In the genomic region with DNA sequence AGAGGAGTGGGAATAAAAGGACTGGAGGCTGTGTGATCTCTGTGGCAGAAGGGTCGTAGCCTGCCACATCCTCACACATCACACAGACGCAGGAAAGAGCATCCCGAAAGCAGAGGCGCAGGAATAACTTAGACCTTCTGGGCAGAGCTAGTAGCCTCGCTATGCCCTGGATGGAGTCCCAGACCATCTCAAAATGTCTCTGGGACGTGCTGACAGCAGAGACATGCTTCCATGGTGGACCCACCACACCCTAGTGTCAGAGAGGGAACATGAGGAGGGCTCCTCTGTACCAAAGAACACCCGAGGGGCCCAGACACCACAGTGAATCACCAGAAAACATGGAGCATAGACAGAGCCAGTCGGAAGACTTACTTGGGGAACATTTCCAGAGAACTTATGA, we compare ENCODE assay signal across 24 cellular contexts. TPM values are rescaled to one million over a fixed set of nuclear protein-coding genes. Genes with fewer than 3 reads are reported as not detected.
"Had no signal": no experiment of that assay in that cellular context is flagged by ENCODE, and none has a peak within 500 bp of the region (broad histone marks: within the 10 kb centered on the region; RNA-seq: fewer than 3 reads in every experiment).

No MANE protein-coding gene starts in this region.

- H3K9me3 ChIP-seq: colonic mucosa, esophagus muscularis mucosa, stomach, suprapubic skin, tibial nerve had no signal

- ATAC-seq: left lobe of liver; sciatic nerve; stimulated activated memory B cell treated with anti-CD40 and anti-IgM and Interleukin-4, amounts not matched to agents 10 μg/mL and 1 μg/mL and 100 μg/mL, for 72 hours; T-cell had no signal

- H3K9me3 Mint-ChIP-seq: activated naive CD4-positive, alpha-beta T cell treated with anti-CD3 and anti-CD28 coated beads, Interleukin-2, amount 50 U/mL, for 72 hours; central memory CD8-positive, alpha-beta T cell; nephron; stimulated activated memory B cell treated with anti-CD40 and anti-IgM and Interleukin-4, amounts not matched to agents 10 μg/mL and 1 μg/mL and 100 μg/mL, for 72 hours; T-cell had no signal

- DNase-seq: activated CD4-positive, alpha-beta T cell treated with anti-CD3 and anti-CD28 coated beads for 1 hour; activated CD4-positive, alpha-beta T cell treated with anti-CD3 and anti-CD28 coated beads, Interleukin-2, amount 50 U/mL, for 1 hour; activated T-cell treated with anti-CD3 and anti-CD28 coated beads, Interleukin-2, amount 50 U/mL, for 1 hour; aorta; colonic mucosa; dorsolateral prefrontal cortex; midbrain; small intestine; stimulated activated CD4-positive, alpha-beta T cell treated with anti-CD3 and anti-CD28 coated beads, Interleukin-15, amount 100 ng/mL, for 24 hours; stomach; T-cell; WERI-Rb-1 had no signal

- H3K27ac Mint-ChIP-seq: nephron; stimulated activated memory B cell treated with anti-CD40 and anti-IgM and Interleukin-4, amounts not matched to agents 10 μg/mL and 1 μg/mL and 100 μg/mL, for 72 hours; T-cell had no signal

- FAIRE-seq: kidney, small intestine, TTC549, urothelium cell line had no signal

- H3K4me1 ChIP-seq: colonic mucosa had no signal

- H3K36me3 ChIP-seq: colonic mucosa had no signal

- H3K27me3 Mint-ChIP-seq: central memory CD8-positive, alpha-beta T cell; stimulated activated memory B cell treated with anti-CD40 and anti-IgM and Interleukin-4, amounts not matched to agents 10 μg/mL and 1 μg/mL and 100 μg/mL, for 72 hours; T-cell had no signal

- H3K4me3 Mint-ChIP-seq: central memory CD8-positive, alpha-beta T cell; nephron; stimulated activated memory B cell treated with anti-CD40 and anti-IgM and Interleukin-4, amounts not matched to agents 10 μg/mL and 1 μg/mL and 100 μg/mL, for 72 hours; T-cell had no signal

- H3K27me3 ChIP-seq: colonic mucosa, dorsolateral prefrontal cortex, esophagus muscularis mucosa, stomach, suprapubic skin, tibial nerve had no signal

- H3K27ac ChIP-seq: colonic mucosa, esophagus muscularis mucosa, stomach, suprapubic skin, tibial nerve, WERI-Rb-1 had no signal

- H3K4me3 ChIP-seq: colonic mucosa, dorsolateral prefrontal cortex, esophagus muscularis mucosa, stomach, suprapubic skin, tibial nerve had no signal

RNA-seq across cellular contexts. Expression of gene TSPAN10, which starts 55.2 kb away (rescaled TPM):
- total RNA-seq: stomach had no signal
